Comparison of ENCODE assay signal across 32 cellular contexts in the genomic region with DNA sequence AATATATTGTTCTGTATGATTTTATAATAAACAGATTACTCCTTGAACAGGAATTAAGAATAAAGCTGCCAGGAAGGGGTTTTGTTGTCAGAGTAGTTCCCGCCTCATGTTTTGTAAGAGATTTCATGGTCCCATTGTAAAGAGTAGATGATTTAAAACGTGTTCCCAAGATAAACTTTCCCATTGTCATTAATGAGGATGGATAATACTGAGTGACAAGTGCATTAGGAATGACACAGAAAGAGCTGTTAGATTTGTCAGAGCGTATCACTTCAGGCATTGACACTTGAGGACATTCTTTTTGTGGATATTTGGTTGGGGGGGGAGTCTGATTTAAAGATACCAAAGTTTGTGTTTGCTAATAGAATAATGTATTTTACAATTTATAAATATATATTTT.
"Had no signal": no experiment of that assay in that cellular context is flagged by ENCODE, and none has a peak within 500 bp of the region (broad histone marks: within the 10 kb centered on the region; RNA-seq: fewer than 3 reads in every experiment).

No MANE protein-coding gene starts in this region.

- H3K4me3 ChIP-seq: colonic mucosa, esophagus squamous epithelium, gastroesophageal sphincter had no signal

- H3K4me1 ChIP-seq: colonic mucosa, esophagus squamous epithelium, gastroesophageal sphincter had no signal

- H3K9me3 ChIP-seq: colonic mucosa, esophagus squamous epithelium, gastroesophageal sphincter had no signal

- H3K27ac ChIP-seq: colonic mucosa, epithelial cell of prostate, esophagus squamous epithelium, gastroesophageal sphincter, WERI-Rb-1 had no signal

- FAIRE-seq: astrocyte, endometrium, endothelial cell of umbilical vein had no signal

- H3K36me3 ChIP-seq: colonic mucosa, esophagus squamous epithelium, gastroesophageal sphincter, WERI-Rb-1 had no signal

- H3K4me3 Mint-ChIP-seq: activated B cell treated with CpG ODN at 0.5 μM for 24 hours; activated CD8-positive, alpha-beta T cell treated with anti-CD3 and anti-CD28 coated beads for 36 hours; activated naive CD8-positive, alpha-beta T cell; activated T-cell treated with anti-CD3 and anti-CD28 coated beads, Interleukin-2, amount 50 U/mL, for 4 hours; activated T-helper 17 cell treated with anti-CD3 and anti-CD28 coated beads, Interleukin-2, amount 50 U/mL, for 72 hours; T-helper 17 cell; T-helper 2 cell treated with Interferon-gamma antibody and Interleukin-4, amounts not matched to agents 5 μg/mL and 100 μg/mL, for 36 hours had no signal

- DNase-seq: activated B cell treated with CpG ODN at 0.5 μM for 24 hours; activated CD4-positive, alpha-beta T cell treated with anti-CD3 and anti-CD28 coated beads for 48 hours; activated CD4-positive, alpha-beta T cell treated with anti-CD3 and anti-CD28 coated beads, Interleukin-2, amount 50 U/mL, for 1 hour; activated CD4-positive, alpha-beta T cell treated with anti-CD3 and anti-CD28 coated beads, Interleukin-2, amount 50 U/mL, for 48 hours; activated CD8-positive, alpha-beta memory T cell treated with anti-CD3 and anti-CD28 coated beads for 24 hours; activated CD8-positive, alpha-beta T cell treated with anti-CD3 and anti-CD28 coated beads for 36 hours; activated effector memory CD4-positive, alpha-beta T cell treated with Interleukin-2 at 50 U/mL for 16 hours; activated gamma-delta T cell treated with Interleukin-2 at 50 U/mL for 16 hours; activated naive CD4-positive, alpha-beta T cell treated with anti-CD3 and anti-CD28 coated beads, Interleukin-2, amount 50 U/mL, for 16 hours; activated naive CD4-positive, alpha-beta T cell treated with Interleukin-2 at 50 U/mL for 16 hours; activated T-cell treated with anti-CD3 and anti-CD28 coated beads, Interleukin-2, amount 50 U/mL, for 4 hours; amniotic stem cell; anterior cingulate cortex; caudate nucleus; colonic mucosa; effector CD8-positive, alpha-beta T cell; esophagus squamous epithelium; foreskin melanocyte; head of caudate nucleus; T-helper 1 cell; T-helper 17 cell; T1000; WERI-Rb-1 had no signal

- H3K27ac Mint-ChIP-seq: activated B cell treated with CpG ODN at 0.5 μM for 24 hours; activated CD8-positive, alpha-beta T cell treated with anti-CD3 and anti-CD28 coated beads for 36 hours; activated naive CD8-positive, alpha-beta T cell; activated T-helper 17 cell treated with anti-CD3 and anti-CD28 coated beads, Interleukin-2, amount 50 U/mL, for 72 hours; T-helper 17 cell; T-helper 2 cell treated with Interferon-gamma antibody and Interleukin-4, amounts not matched to agents 5 μg/mL and 100 μg/mL, for 36 hours had no signal

- H3K27me3 ChIP-seq: colonic mucosa, esophagus squamous epithelium, gastroesophageal sphincter had no signal

- H3K27me3 Mint-ChIP-seq: activated B cell treated with CpG ODN at 0.5 μM for 24 hours; activated CD8-positive, alpha-beta T cell treated with anti-CD3 and anti-CD28 coated beads for 36 hours; activated naive CD8-positive, alpha-beta T cell; activated T-helper 17 cell treated with anti-CD3 and anti-CD28 coated beads, Interleukin-2, amount 50 U/mL, for 72 hours; T-helper 17 cell had no signal

- H3K4me1 Mint-ChIP-seq: activated B cell treated with CpG ODN at 0.5 μM for 24 hours; activated T-helper 17 cell treated with anti-CD3 and anti-CD28 coated beads, Interleukin-2, amount 50 U/mL, for 72 hours; T-helper 17 cell had no signal

- H3K9me3 Mint-ChIP-seq: activated B cell treated with CpG ODN at 0.5 μM for 24 hours; activated CD8-positive, alpha-beta T cell treated with anti-CD3 and anti-CD28 coated beads for 36 hours; activated T-cell treated with anti-CD3 and anti-CD28 coated beads, Interleukin-2, amount 50 U/mL, for 4 hours; activated T-helper 17 cell treated with anti-CD3 and anti-CD28 coated beads, Interleukin-2, amount 50 U/mL, for 72 hours; T-helper 2 cell treated with Interferon-gamma antibody and Interleukin-4, amounts not matched to agents 5 μg/mL and 100 μg/mL, for 36 hours had no signal

- ATAC-seq: activated CD4-positive, CD25-positive, alpha-beta regulatory T cell treated with anti-CD3 and anti-CD28 coated beads, Interleukin-2, amount 50 U/mL, for 24 hours; activated CD8-positive, alpha-beta T cell treated with anti-CD3 and anti-CD28 coated beads for 36 hours; activated T-cell treated with anti-CD3 and anti-CD28 coated beads, Interleukin-2, amount 50 U/mL, for 4 hours; activated T-helper 17 cell treated with anti-CD3 and anti-CD28 coated beads, Interleukin-2, amount 50 U/mL, for 72 hours; gastroesophageal sphincter; T-helper 17 cell had no signal
